In the genomic region with DNA sequence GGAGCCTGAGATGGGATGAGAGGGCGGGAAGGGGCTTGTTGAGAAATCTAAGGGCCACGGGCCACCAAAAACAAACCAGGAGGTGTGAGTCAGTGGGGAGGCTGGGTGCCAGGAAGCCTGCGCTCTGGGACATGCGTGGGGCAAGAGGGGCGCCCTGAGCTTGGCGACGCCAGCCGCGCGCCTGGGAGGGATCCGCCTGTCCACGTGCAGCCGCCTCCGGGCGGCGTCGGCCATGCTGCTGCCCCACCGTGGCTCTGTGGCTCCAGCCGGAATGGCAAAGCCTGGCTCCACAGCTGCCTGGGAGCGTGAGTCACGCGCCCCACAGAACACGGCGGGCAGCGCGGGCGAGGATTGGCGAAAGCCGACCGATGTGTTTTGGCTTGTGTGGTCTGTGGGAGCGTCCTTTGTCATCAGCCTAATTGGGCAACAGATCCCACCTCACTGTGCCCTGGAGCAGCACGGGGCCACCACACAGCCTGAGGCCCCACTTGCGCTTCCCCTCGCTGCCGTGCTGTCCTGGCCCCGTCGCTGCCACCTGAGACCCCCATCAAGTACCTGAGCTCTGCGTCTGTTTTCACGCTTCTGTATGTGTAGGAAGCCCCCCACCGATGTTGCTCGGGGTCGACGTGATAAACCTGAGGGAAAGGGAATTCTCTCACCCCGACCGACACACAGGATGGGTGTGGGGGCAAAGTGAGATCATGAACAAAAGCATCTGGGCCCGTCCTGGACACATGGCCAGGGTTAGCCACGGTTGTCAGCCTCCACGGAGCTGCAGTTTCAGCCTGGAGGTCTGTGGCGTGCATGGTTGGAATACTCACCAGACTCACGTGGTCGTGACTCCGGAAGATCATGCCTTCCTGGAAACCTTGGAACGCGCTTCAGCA, we compare ENCODE assay signal across 19 cellular contexts.
DNase-seq lines count a peak whose midpoint lies in the region; ATAC-seq and TF ChIP-seq lines count a peak whose summit lies in the region.
"Had no signal": no experiment of that assay in that cellular context is flagged by ENCODE, and none has a peak within 500 bp of the region (broad histone marks: within the 10 kb centered on the region; RNA-seq: fewer than 3 reads in every experiment).

No MANE protein-coding gene starts in this region.

- H3K36me3 ChIP-seq in left ventricle myocardium inferior (peaks cover 17% of the 10 kb centered on the region), breast epithelium (no peaks in the 10 kb centered on the region), mesenchymal stem cell (ENCODE audit: control insufficient read depth in 1 of 2, insufficient read depth in 2 of 2, low read depth in 1 of 2, low read length in 2 of 2) (no peaks in the 10 kb centered on the region), aorta (ENCODE audit: control insufficient read depth in 1 of 2, insufficient read depth in 2 of 2, low read length in 1 of 2) (no peaks in the 10 kb centered on the region)

- no peak overlapping the region for H2BK12ac ChIP-seq in mesenchymal stem cell (ENCODE audit: low read length in 2 of 2)

- H3K4me2 ChIP-seq in mesenchymal stem cell (ENCODE audit: low read length, poor library complexity, severe bottlenecking) = no peak overlapping the region

- H2AK5ac ChIP-seq in mesenchymal stem cell (ENCODE audit: low read length, severe bottlenecking) = no peak overlapping the region

- no peak overlapping the region for H2AFZ ChIP-seq in mesenchymal stem cell (ENCODE audit: low read depth, low read length)
- H2AFZ ChIP-seq: parathyroid adenoma had no signal

- no peak overlapping the region for H3K4ac ChIP-seq in mesenchymal stem cell (ENCODE audit: low read depth in 1 of 2, low read length in 2 of 2)

- H3K79me1 ChIP-seq in mesenchymal stem cell (replicated peaks; ENCODE audit: low read length, poor library complexity, severe bottlenecking) = no peaks in the 10 kb centered on the region

- ATAC-seq in Right ventricle myocardium superior (ENCODE audit: poor library complexity) (no peak), aorta (ENCODE audit: low FRiP score) (no peak), HG03469 (IDR thresholded peaks at IDR 0.05; ENCODE audit: unreplicated experiment) (no peak), HG02678 (IDR thresholded peaks at IDR 0.05; ENCODE audit: unreplicated experiment) (no peak)
- ATAC-seq: body of pancreas had no signal

- intact Hi-C loops in Right ventricle myocardium superior (cut with DNase I) (no loop called here), left ventricle myocardium inferior (cut with micrococcal nuclease) (no loop called here), breast epithelium (cut with DNase I; ENCODE audit: low total_unique reads) (loop anchor here (10.0 kb wide), 1 partner anchor 71 kb away; no protein-coding TSS in a partner anchor), aorta (cut with DNase I) (no loop called here)

- no peak overlapping the region for H3K18ac ChIP-seq in mesenchymal stem cell (ENCODE audit: low read depth in 1 of 2, low read length in 2 of 2)

- H4K8ac ChIP-seq in mesenchymal stem cell (ENCODE audit: low read length) = no peak overlapping the region

- no peak overlapping the region for H3K23ac ChIP-seq in mesenchymal stem cell (ENCODE audit: low read length in 2 of 2)

- no peak overlapping the region for H2BK120ac ChIP-seq in mesenchymal stem cell (ENCODE audit: low read depth, low read length)

- no peak overlapping the region for H3K9ac ChIP-seq in mesenchymal stem cell (ENCODE audit: low read length)
- H3K9ac ChIP-seq: parathyroid adenoma had no signal

- no peak overlapping the region for H3K14ac ChIP-seq in mesenchymal stem cell (ENCODE audit: low read length in 2 of 2)

- TF ChIP-seq CTCF in left ventricle myocardium inferior (IDR thresholded peaks at IDR 0.05; ENCODE audit: borderline replicate concordance) (no peak), breast epithelium (IDR thresholded peaks at IDR 0.05) (no peak)

- H3K4me3 ChIP-seq in left ventricle myocardium inferior (no peak overlapping the region), breast epithelium (peak overlapping the region in 1 of 3 donors; percentile 5), mesenchymal stem cell (ENCODE audit: insufficient read depth in 1 of 2, low read depth in 1 of 2, low read length in 2 of 2) (no peak overlapping the region), aorta (ENCODE audit: low read length in 2 of 2) (no peak overlapping the region)
- H3K4me3 ChIP-seq: body of pancreas, tibial artery had no signal

- H3K9me3 ChIP-seq in left ventricle myocardium inferior (replicated peaks) (peaks cover 5% of the 10 kb centered on the region), breast epithelium (peaks cover 0 to 3% of the 10 kb centered on the region in 2 donors), mesenchymal stem cell (ENCODE audit: control insufficient read depth, low read length) (no peaks in the 10 kb centered on the region), aorta (ENCODE audit: control insufficient read depth, low read length) (no peaks in the 10 kb centered on the region)
- H3K9me3 ChIP-seq: body of pancreas, tibial artery had no signal

- no peaks in the 10 kb centered on the region for H3K27me3 ChIP-seq in left ventricle myocardium inferior (ENCODE audit: low read depth)
- no peaks in the 10 kb centered on the region for H3K27me3 ChIP-seq in breast epithelium
- H3K27me3 ChIP-seq in mesenchymal stem cell (ENCODE audit: control insufficient read depth in 1 of 2, insufficient read depth in 1 of 2, low read length in 2 of 2) = peaks cover 0 to 4% of the 10 kb centered on the region in 2 experiments
- H3K27me3 ChIP-seq in aorta (ENCODE audit: control insufficient read depth in 1 of 2, insufficient read depth in 2 of 2, low read length in 1 of 2) = no peaks in the 10 kb centered on the region
- H3K27me3 ChIP-seq: body of pancreas, tibial artery had no signal

- H4K91ac ChIP-seq in mesenchymal stem cell (ENCODE audit: low read length) = peak overlapping the region; percentile 7

- 93% methylated on average over 53 of the region's 54 CpGs for WGBS in mesenchymal stem cell
- WGBS in aorta, 2 donors = 92 to 95% methylated on average over 54 of the region's 54 CpGs

- DNase-seq in Right ventricle myocardium superior (peak; percentile 24), left ventricle myocardium inferior (no peak), breast epithelium (ENCODE audit: low spot score in 2 of 2) (peak in 1 of 2 donors; percentile 57), mesenchymal stem cell (no peak), aorta (peak; percentile 36 to 75), SIG-M5 (lab: John Stamatoyannopoulos, UW) (no peak)
- DNase-seq: activated CD4-positive, alpha-beta T cell treated with anti-CD3 and anti-CD28 coated beads, Interleukin-2, amount 50 U/mL, for 48 hours; activated naive CD4-positive, alpha-beta T cell treated with anti-CD3 and anti-CD28 coated beads, Interleukin-2, amount 50 U/mL, for 16 hours; body of pancreas; CD8-positive, alpha-beta memory T cell; IMR-90; MM.1S; NCI-H187; NCI-H226; NK-92 treated with Interleukin-12 subunit alpha and Interleukin-12 subunit beta, amount 100 ng/mL, for 24 hours had no signal

- no peak for TF ChIP-seq POLR2A in breast epithelium (IDR thresholded peaks at IDR 0.05)

- H3K4me1 ChIP-seq in left ventricle myocardium inferior (no peaks in the 10 kb centered on the region), breast epithelium (no peaks in the 10 kb centered on the region), mesenchymal stem cell (ENCODE audit: control insufficient read depth, insufficient read depth, low read depth, low read length) (no peaks in the 10 kb centered on the region), aorta (ENCODE audit: control insufficient read depth in 1 of 2, insufficient read depth in 2 of 2, low read length in 2 of 2) (no peaks in the 10 kb centered on the region)
- H3K4me1 ChIP-seq: body of pancreas, parathyroid adenoma, tibial artery had no signal

- H3K27ac ChIP-seq in left ventricle myocardium inferior (replicated peaks) = no peak overlapping the region
- H3K27ac ChIP-seq in breast epithelium = peak overlapping the region; percentile 34 to 55
- H3K27ac ChIP-seq in mesenchymal stem cell (ENCODE audit: low read length, poor library complexity, severe bottlenecking) = no peak overlapping the region
- no peak overlapping the region for H3K27ac ChIP-seq in aorta (ENCODE audit: low read depth in 1 of 2, low read length in 2 of 2)
- H3K27ac ChIP-seq: body of pancreas, parathyroid adenoma, tibial artery had no signal

- H2BK5ac ChIP-seq in mesenchymal stem cell (ENCODE audit: low read depth, low read length, poor library complexity, severe bottlenecking) = no peak overlapping the region

- no peak overlapping the region for H2BK15ac ChIP-seq in mesenchymal stem cell (ENCODE audit: low read depth, poor library complexity, severe bottlenecking)

Comparison
In these comparisons a context has a peak if more than half of its experiments do, and no peak if none do; other contexts are left out.
1. DNase-seq: peak in Right ventricle myocardium superior (single experiment) and aorta (2 of 2); none in left ventricle myocardium inferior (single experiment), mesenchymal stem cell (single experiment) and SIG-M5 (single experiment).
2. H3K27ac ChIP-seq: peak in breast epithelium (2 of 2); none in left ventricle myocardium inferior (single experiment), mesenchymal stem cell (single experiment) and aorta (0 of 2).